Comparison of ENCODE assay signal across 1 cellular context in genomic region chr14:102619012-102619411, GRCh38.
A peak's percentile ranks its signal among the peaks of the same experiment; 100 is the strongest.
TF ChIP-seq lines count a peak whose summit lies in the region.
"Not testable (repeated sequence)": the region's sequence is repeated elsewhere in the genome, so short reads cannot be mapped to it uniquely, and the experiment has no call there.

No MANE protein-coding gene starts in this region.

TF ChIP-seq in HepG2, 621 proteins besides CTCF, POLR2A, EP300 and RAD21:
- TF ChIP-seq ATF7 (IDR thresholded peaks at IDR 0.05), result peak; percentile 22; the same call in 1 of the 2 replicates
- not testable (repeated sequence) for TF ChIP-seq ATF7 (CRISPR knock-in tag; IDR thresholded peaks at IDR 0.05)
